ENCODE assay signal across 18 cellular contexts in genomic region chr13:59728896-59729545, GRCh38.
"Had no signal": no experiment of that assay in that cellular context is flagged by ENCODE, and none has a peak within 500 bp of the region (broad histone marks: within the 10 kb centered on the region; RNA-seq: fewer than 3 reads in every experiment).

No MANE protein-coding gene starts in this region.

- DNase-seq: activated CD4-positive, alpha-beta T cell treated with anti-CD3 and anti-CD28 coated beads for 48 hours; activated CD8-positive, alpha-beta T cell treated with anti-CD3 and anti-CD28 coated beads for 36 hours; activated effector memory CD4-positive, alpha-beta T cell treated with Interleukin-2 at 50 U/mL for 16 hours; activated T-cell treated with anti-CD3 and anti-CD28 coated beads, Interleukin-2, amount 50 U/mL, for 4 hours; adrenal gland; central memory CD4-positive, alpha-beta T cell; esophagus squamous epithelium; hippocampal formation; left lung; mammary epithelial cell; right cardiac atrium; stimulated activated naive CD8-positive, alpha-beta T cell treated with anti-CD3 and anti-CD28 coated beads, Interleukin-15, Interleukin-2, amounts not matched to agents 100 U/mL and 50 U/mL, for 24 hours; transverse colon had no signal

- H3K4me3 ChIP-seq: adrenal gland, coronary artery, esophagus squamous epithelium, left lung, smooth muscle cell, transverse colon, vagina had no signal

- H3K27me3 ChIP-seq: adrenal gland, esophagus squamous epithelium, left lung, transverse colon, vagina had no signal

- H3K4me2 ChIP-seq: smooth muscle cell had no signal

- H3K36me3 ChIP-seq: adrenal gland, esophagus squamous epithelium, left lung, transverse colon, vagina had no signal

- H3K27ac ChIP-seq: adrenal gland, coronary artery, esophagus squamous epithelium, left lung, transverse colon, vagina had no signal

- ATAC-seq: activated CD8-positive, alpha-beta T cell treated with anti-CD3 and anti-CD28 coated beads for 36 hours; activated T-cell treated with anti-CD3 and anti-CD28 coated beads, Interleukin-2, amount 50 U/mL, for 4 hours; left lung; natural killer cell treated with Interleukin-12 subunit alpha and Interleukin-12 subunit beta and Interleukin-15 and Interleukin-18, amount 100 ng/mL, for 72 hours; right cardiac atrium; stimulated activated naive CD8-positive, alpha-beta T cell treated with anti-CD3 and anti-CD28 coated beads, Interleukin-15, Interleukin-2, amounts not matched to agents 100 U/mL and 50 U/mL, for 24 hours; WTC11 had no signal

- H3K4me1 ChIP-seq: adrenal gland, esophagus squamous epithelium, left lung, transverse colon, vagina had no signal

- H3K9me3 ChIP-seq: adrenal gland, esophagus squamous epithelium, left lung, transverse colon, vagina had no signal
